In genomic region chr1:110328274-110328673, GRCh38 we compare ENCODE assay signal across 1 cellular context.
A peak's percentile ranks its signal among the peaks of the same experiment; 100 is the strongest.
TF ChIP-seq lines count a peak whose summit lies in the region.

No MANE protein-coding gene starts in this region.

TF ChIP-seq in K562, 482 proteins besides CTCF, POLR2A, EP300 and RAD21:
- TF ChIP-seq ETV5 (CRISPR knock-in tag; IDR thresholded peaks at IDR 0.05; ENCODE audit: low read depth) (no peak), HSF4 (CRISPR knock-in tag; IDR thresholded peaks at IDR 0.05; ENCODE audit: borderline replicate concordance) (0 out of 2 replicates have a peak, but pooled peaks have one; percentile 28), ZNF778 (CRISPR knock-in tag; IDR thresholded peaks at IDR 0.05) (no peak), CBX3 (IDR thresholded peaks at IDR 0.05; ENCODE audit: borderline replicate concordance in 1 of 2, low read length in 2 of 2) (peak in 1 of 2 experiments; percentile 80; a peak in 2 of 3 replicates), MEIS2 (IDR thresholded peaks at IDR 0.05; ENCODE audit: partially characterized antibody) (peak; percentile 60), ATF7 (IDR thresholded peaks at IDR 0.05) (0 out of 2 replicates have a peak, but pooled peaks have one; percentile 23), NFYB (IDR thresholded peaks at IDR 0.05; ENCODE audit: extremely low read depth, insufficient read length) (peak; percentile 31), TRIM28 (IDR thresholded peaks at IDR 0.05) (peak; percentile 73), MEF2A (IDR thresholded peaks at IDR 0.05; ENCODE audit: control insufficient read depth, low read depth, low read length) (peak; percentile 18; the same call in 1 of the 2 replicates), LCOR (CRISPR knock-in tag; IDR thresholded peaks at IDR 0.05) (0 out of 2 replicates have a peak, but pooled peaks have one; percentile 32), ZNF766 (CRISPR knock-in tag; conservative IDR thresholded peaks at IDR 0.05) (0 out of 2 replicates have a peak, but pooled peaks have one; percentile 20), GABPB1 (CRISPR knock-in tag; IDR thresholded peaks at IDR 0.05) (peak; percentile 60), NFXL1 (CRISPR knock-in tag; IDR thresholded peaks at IDR 0.05) (no peak), RBBP5 (IDR thresholded peaks at IDR 0.05; ENCODE audit: borderline replicate concordance, insufficient read depth, low read length, poor library complexity, severe bottlenecking) (no peak), SP2 (IDR thresholded peaks at IDR 0.05; ENCODE audit: extremely low read depth, low read depth, low read length, poor library complexity, severe bottlenecking) (peak; percentile 13), PRPF4 (IDR thresholded peaks at IDR 0.05; ENCODE audit: insufficient read depth, low read depth, low read length, poor library complexity, severe bottlenecking) (no peak), FOSL1 (tag; conservative IDR thresholded peaks at IDR 0.05) (peak; percentile 57), ELF1 (tag; IDR thresholded peaks at IDR 0.05) (0 out of 2 replicates have a peak, but pooled peaks have one; percentile 29), JUND (IDR thresholded peaks at IDR 0.05; ENCODE audit: borderline replicate concordance, low read depth, low read length) (no peak), JUND (tag; IDR thresholded peaks at IDR 0.05; ENCODE audit: borderline replicate concordance, low read depth, low read length) (peak; percentile 64; the same call in 1 of the 3 replicates), TRIM24 (IDR thresholded peaks at IDR 0.05) (peak; percentile 26 to 60; a peak in 2 of 4 replicates), ZNF316 (IDR thresholded peaks at IDR 0.05) (no peak), RREB1 (CRISPR knock-in tag; IDR thresholded peaks at IDR 0.05) (no peak), CREB1 (IDR thresholded peaks at IDR 0.05) (no peak), CREB1 (CRISPR knock-in tag; IDR thresholded peaks at IDR 0.05) (no peak), YY1 (IDR thresholded peaks at IDR 0.05; ENCODE audit: borderline replicate concordance in 1 of 3, control insufficient read depth in 1 of 3, extremely low read depth in 1 of 3, insufficient read depth in 3 of 3, insufficient read length in 1 of 3, insufficient replicate concordance in 2 of 3, low read depth in 1 of 3, low read length in 2 of 3) (peak in 1 of 3 experiments; percentile 14), ZBED1 (IDR thresholded peaks at IDR 0.05) (no peak), GABPA (tag; conservative IDR thresholded peaks at IDR 0.05; ENCODE audit: low read depth) (peak; percentile 61), JUNB (CRISPR knock-in tag; conservative IDR thresholded peaks at IDR 0.05) (no peak), CBX5 (IDR thresholded peaks at IDR 0.05; ENCODE audit: borderline replicate concordance, low read depth) (0 out of 2 replicates have a peak, but pooled peaks have one; percentile 59)
- TF ChIP-seq, protein P1, sequence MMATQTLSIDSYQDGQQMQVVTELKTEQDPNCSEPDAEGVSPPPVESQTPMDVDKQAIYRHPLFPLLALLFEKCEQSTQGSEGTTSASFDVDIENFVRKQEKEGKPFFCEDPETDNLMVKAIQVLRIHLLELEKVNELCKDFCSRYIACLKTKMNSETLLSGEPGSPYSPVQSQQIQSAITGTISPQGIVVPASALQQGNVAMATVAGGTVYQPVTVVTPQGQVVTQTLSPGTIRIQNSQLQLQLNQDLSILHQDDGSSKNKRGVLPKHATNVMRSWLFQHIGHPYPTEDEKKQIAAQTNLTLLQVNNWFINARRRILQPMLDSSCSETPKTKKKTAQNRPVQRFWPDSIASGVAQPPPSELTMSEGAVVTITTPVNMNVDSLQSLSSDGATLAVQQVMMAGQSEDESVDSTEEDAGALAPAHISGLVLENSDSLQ (IDR thresholded peaks at IDR 0.05), result peak; percentile 94
- TF ChIP-seq, protein P2, sequence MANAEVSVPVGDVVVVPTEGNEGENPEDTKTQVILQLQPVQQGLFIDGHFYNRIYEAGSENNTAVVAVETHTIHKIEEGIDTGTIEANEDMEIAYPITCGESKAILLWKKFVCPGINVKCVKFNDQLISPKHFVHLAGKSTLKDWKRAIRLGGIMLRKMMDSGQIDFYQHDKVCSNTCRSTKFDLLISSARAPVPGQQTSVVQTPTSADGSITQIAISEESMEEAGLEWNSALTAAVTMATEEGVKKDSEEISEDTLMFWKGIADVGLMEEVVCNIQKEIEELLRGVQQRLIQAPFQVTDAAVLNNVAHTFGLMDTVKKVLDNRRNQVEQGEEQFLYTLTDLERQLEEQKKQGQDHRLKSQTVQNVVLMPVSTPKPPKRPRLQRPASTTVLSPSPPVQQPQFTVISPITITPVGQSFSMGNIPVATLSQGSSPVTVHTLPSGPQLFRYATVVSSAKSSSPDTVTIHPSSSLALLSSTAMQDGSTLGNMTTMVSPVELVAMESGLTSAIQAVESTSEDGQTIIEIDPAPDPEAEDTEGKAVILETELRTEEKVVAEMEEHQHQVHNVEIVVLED (CRISPR knock-in tag; IDR thresholded peaks at IDR 0.05), result no peak
- TF ChIP-seq, protein P3, sequence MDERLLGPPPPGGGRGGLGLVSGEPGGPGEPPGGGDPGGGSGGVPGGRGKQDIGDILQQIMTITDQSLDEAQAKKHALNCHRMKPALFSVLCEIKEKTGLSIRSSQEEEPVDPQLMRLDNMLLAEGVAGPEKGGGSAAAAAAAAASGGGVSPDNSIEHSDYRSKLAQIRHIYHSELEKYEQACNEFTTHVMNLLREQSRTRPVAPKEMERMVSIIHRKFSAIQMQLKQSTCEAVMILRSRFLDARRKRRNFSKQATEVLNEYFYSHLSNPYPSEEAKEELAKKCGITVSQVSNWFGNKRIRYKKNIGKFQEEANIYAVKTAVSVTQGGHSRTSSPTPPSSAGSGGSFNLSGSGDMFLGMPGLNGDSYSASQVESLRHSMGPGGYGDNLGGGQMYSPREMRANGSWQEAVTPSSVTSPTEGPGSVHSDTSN (CRISPR knock-in tag; IDR thresholded peaks at IDR 0.05; ENCODE audit: low read depth), result no peak
- TF ChIP-seq, protein P3 (tag; conservative IDR thresholded peaks at IDR 0.05; ENCODE audit: low read depth), result peak; percentile 88
- TF ChIP-seq, protein P4, sequence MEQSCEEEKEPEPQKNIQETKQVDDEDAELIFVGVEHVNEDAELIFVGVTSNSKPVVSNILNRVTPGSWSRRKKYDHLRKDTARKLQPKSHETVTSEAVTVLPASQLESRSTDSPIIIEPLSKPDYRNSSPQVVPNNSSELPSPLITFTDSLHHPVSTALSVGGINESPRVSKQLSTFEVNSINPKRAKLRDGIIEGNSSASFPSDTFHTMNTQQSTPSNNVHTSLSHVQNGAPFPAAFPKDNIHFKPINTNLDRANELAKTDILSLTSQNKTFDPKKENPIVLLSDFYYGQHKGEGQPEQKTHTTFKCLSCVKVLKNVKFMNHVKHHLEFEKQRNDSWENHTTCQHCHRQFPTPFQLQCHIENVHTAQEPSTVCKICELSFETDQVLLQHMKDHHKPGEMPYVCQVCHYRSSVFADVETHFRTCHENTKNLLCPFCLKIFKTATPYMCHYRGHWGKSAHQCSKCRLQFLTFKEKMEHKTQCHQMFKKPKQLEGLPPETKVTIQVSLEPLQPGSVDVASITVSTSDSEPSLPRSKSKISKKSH (CRISPR knock-in tag; IDR thresholded peaks at IDR 0.05), result no peak
